ENCODE assay signal across 14 cellular contexts in the genomic region with DNA sequence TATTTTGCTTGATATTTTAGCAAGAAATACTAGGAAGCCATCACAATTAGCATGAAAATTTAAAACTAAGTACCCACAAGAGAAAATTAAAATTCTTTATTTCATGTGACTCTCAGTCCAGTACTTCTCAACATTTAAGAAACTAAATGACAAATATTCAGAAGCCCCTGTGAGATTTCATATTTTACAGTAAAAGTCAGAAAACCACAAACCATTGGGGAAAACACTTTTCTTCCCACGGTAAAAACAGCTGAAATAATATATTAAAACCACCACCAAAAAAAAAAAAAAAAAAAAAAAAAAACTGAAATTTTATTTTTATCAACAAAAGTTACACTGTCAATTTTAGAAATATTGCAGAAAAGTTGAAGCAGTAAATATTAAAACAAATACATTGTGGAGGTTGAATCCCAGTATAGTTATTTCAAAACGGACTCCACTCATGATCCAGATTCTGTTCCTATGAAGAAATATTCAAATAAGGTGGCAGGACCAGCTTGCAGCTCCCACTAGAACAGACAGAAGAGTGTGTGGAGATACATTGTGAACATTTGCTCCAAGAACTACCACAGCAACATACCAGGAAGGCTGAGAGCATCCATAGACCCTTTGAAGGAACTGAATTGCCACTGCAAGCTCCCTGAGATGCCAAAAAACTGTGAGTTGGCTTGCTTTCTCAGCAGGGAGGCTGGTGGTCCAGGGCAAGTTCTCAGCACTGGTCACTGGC.
"Had no signal": no experiment of that assay in that cellular context is flagged by ENCODE, and none has a peak within 500 bp of the region (broad histone marks: within the 10 kb centered on the region; RNA-seq: fewer than 3 reads in every experiment).

No MANE protein-coding gene starts in this region.

- H3K36me3 ChIP-seq: gastrocnemius medialis, left ventricle myocardium inferior, ovary, thyroid gland, uterus had no signal

- H3K27ac ChIP-seq: gastrocnemius medialis, left ventricle myocardium inferior, ovary, thyroid gland, uterus had no signal

- H3K36me3 Mint-ChIP-seq: activated naive CD4-positive, alpha-beta T cell treated with anti-CD3 and anti-CD28 coated beads, Interleukin-2, amount 10 ng/mL, durations not matched to agents 7 days and 5 days; stimulated activated effector memory CD8-positive, alpha-beta T cell treated with anti-CD3 and anti-CD28 coated beads, Interleukin-12 subunit alpha, Interleukin-12 subunit beta, amount 100 ng/mL, for 72 hours had no signal

- ATAC-seq: gastrocnemius medialis; stimulated activated effector memory CD8-positive, alpha-beta T cell treated with anti-CD3 and anti-CD28 coated beads, Interleukin-12 subunit alpha, Interleukin-12 subunit beta, amount 100 ng/mL, for 72 hours had no signal

- H3K4me3 Mint-ChIP-seq: activated CD4-positive, alpha-beta T cell treated with anti-CD3 and anti-CD28 coated beads, Interleukin-2, amount 10 ng/mL, durations not matched to agents 24 days and 14 days; activated naive CD4-positive, alpha-beta T cell treated with anti-CD3 and anti-CD28 coated beads, Interleukin-2, amount 10 ng/mL, durations not matched to agents 7 days and 5 days; dendritic cell treated with granulocyte-macrophage colony-stimulating factor and Interleukin-4, amounts not matched to agents 40 ng/mL and 50 ng/mL, for 4 days; stimulated activated effector memory CD8-positive, alpha-beta T cell treated with anti-CD3 and anti-CD28 coated beads, Interleukin-12 subunit alpha, Interleukin-12 subunit beta, amount 100 ng/mL, for 72 hours; T-helper 1 cell treated with Interleukin-12 subunit alpha and Interleukin-12 subunit beta and Interleukin-4 antibody, amounts not matched to agents 30 μg/mL and 1 μg/mL, for 36 hours; WTC11 had no signal

- H3K27me3 ChIP-seq: gastrocnemius medialis, ovary, thyroid gland, uterus had no signal

- H3K4me1 Mint-ChIP-seq: activated CD4-positive, alpha-beta T cell treated with anti-CD3 and anti-CD28 coated beads, Interleukin-2, amount 10 ng/mL, durations not matched to agents 24 days and 14 days; activated naive CD4-positive, alpha-beta T cell treated with anti-CD3 and anti-CD28 coated beads, Interleukin-2, amount 10 ng/mL, durations not matched to agents 7 days and 5 days; stimulated activated effector memory CD8-positive, alpha-beta T cell treated with anti-CD3 and anti-CD28 coated beads, Interleukin-12 subunit alpha, Interleukin-12 subunit beta, amount 100 ng/mL, for 72 hours had no signal

- FAIRE-seq: kidney had no signal

- H3K4me3 ChIP-seq: gastrocnemius medialis, left ventricle myocardium inferior, ovary, skin epidermis, thyroid gland, uterus had no signal

- H3K9me3 ChIP-seq: gastrocnemius medialis, ovary, thyroid gland had no signal

- DNase-seq: activated CD4-positive, alpha-beta T cell treated with anti-CD3 and anti-CD28 coated beads, Interleukin-2, amount 10 ng/mL, durations not matched to agents 24 days and 14 days; activated naive CD4-positive, alpha-beta T cell treated with anti-CD3 and anti-CD28 coated beads, Interleukin-2, amount 10 ng/mL, durations not matched to agents 7 days and 5 days; gastrocnemius medialis; kidney; left ventricle myocardium inferior; ovary; thyroid gland; uterus had no signal

- H3K4me1 ChIP-seq: gastrocnemius medialis, left ventricle myocardium inferior, thyroid gland, uterus had no signal

- H3K27ac Mint-ChIP-seq: activated CD4-positive, alpha-beta T cell treated with anti-CD3 and anti-CD28 coated beads, Interleukin-2, amount 10 ng/mL, durations not matched to agents 24 days and 14 days; activated naive CD4-positive, alpha-beta T cell treated with anti-CD3 and anti-CD28 coated beads, Interleukin-2, amount 10 ng/mL, durations not matched to agents 7 days and 5 days; activated T-helper 2 cell treated with anti-CD3 and anti-CD28 coated beads, Interferon-gamma antibody, Interleukin-2, Interleukin-4, amounts not matched to agents 10 μg/mL and 5 μg/mL and 100 μg/mL, durations not matched to agents 14 hours and 24 hours and 36 hours; dendritic cell treated with granulocyte-macrophage colony-stimulating factor and Interleukin-4, amounts not matched to agents 40 ng/mL and 50 ng/mL, for 4 days; stimulated activated effector memory CD8-positive, alpha-beta T cell treated with anti-CD3 and anti-CD28 coated beads, Interleukin-12 subunit alpha, Interleukin-12 subunit beta, amount 100 ng/mL, for 72 hours; T-helper 1 cell treated with Interleukin-12 subunit alpha and Interleukin-12 subunit beta and Interleukin-4 antibody, amounts not matched to agents 30 μg/mL and 1 μg/mL, for 36 hours; WTC11 had no signal

- H3K27me3 Mint-ChIP-seq: activated CD4-positive, alpha-beta T cell treated with anti-CD3 and anti-CD28 coated beads, Interleukin-2, amount 10 ng/mL, durations not matched to agents 24 days and 14 days; activated naive CD4-positive, alpha-beta T cell treated with anti-CD3 and anti-CD28 coated beads, Interleukin-2, amount 10 ng/mL, durations not matched to agents 7 days and 5 days; dendritic cell treated with granulocyte-macrophage colony-stimulating factor and Interleukin-4, amounts not matched to agents 40 ng/mL and 50 ng/mL, for 4 days had no signal
